11 cellular contexts compared by ENCODE assay signal in the genomic region with DNA sequence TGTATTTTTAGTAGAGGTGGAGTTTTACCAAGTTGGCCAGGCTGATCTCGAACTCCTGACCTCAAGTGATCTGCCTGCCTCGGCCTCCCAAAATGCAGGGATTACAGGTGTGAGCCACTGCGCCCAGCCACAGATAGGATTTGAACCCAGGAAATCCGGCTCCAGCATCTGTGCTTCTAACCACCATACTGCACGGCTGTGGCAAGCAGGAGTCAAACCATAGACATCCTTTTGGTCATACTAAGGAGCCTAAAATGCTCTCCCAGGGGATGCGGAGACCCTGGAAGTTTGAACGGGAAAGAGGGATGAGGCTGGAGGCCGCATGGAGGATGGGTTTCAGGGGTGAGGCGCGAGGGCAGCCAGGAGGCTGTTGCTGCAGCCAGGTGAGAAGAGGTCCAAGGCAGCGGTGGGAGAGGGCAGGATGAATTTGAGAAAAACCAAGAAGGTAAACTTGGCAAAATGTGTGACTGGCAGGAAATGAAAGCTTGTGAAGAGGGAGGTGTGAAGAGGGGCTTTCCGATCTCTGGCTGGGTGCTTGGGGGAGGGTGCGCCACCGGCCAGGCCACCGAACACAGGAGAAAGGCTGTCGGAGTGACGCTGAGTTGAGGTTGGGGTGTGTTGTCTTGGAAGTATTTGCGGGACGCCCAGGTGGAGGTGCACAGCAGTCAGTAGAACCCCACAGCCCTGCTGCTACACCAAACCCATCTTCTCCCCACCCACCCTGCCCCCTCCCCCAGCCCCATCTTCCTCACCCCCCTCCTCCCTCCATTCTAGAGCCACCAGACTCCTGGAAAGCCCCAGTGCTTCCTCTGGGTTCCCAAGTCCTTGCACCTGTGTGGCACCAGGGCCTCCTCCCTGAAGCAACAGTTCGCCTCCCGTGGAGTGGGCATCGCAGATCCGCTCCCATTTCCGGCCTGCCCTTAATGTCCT. TPM values are rescaled to one million over a fixed set of nuclear protein-coding genes. Genes with fewer than 3 reads are reported as not detected.
DNase-seq lines count a peak whose midpoint lies in the region; ATAC-seq and TF ChIP-seq lines count a peak whose summit lies in the region.
"Had no signal": no experiment of that assay in that cellular context is flagged by ENCODE, and none has a peak within 500 bp of the region (broad histone marks: within the 10 kb centered on the region; RNA-seq: fewer than 3 reads in every experiment).

No MANE protein-coding gene starts in this region.

- peak; percentile 58 for ATAC-seq in GM21825 (IDR thresholded peaks at IDR 0.05; ENCODE audit: unreplicated experiment)
- peak; percentile 90 for ATAC-seq in memory B cell (ENCODE audit: low read depth)

- H3K27ac ChIP-seq in colonic mucosa, result no peak overlapping the region
- no peak overlapping the region for H3K27ac ChIP-seq in mammary epithelial cell (ENCODE audit: insufficient read depth, low read depth, low read length)
- H3K27ac ChIP-seq: cardiac muscle cell, parathyroid adenoma, Peyer's patch had no signal

- H3K9me3 Mint-ChIP-seq in memory B cell, result peaks cover 7% of the 10 kb centered on the region
- peaks cover 2% of the 10 kb centered on the region for H3K9me3 Mint-ChIP-seq in glutamatergic neuron (ENCODE audit: unreplicated experiment)

- no peaks in the 10 kb centered on the region for H3K79me2 ChIP-seq in mammary epithelial cell (ENCODE audit: insufficient read depth, low read length)
- H3K79me2 ChIP-seq: parathyroid adenoma had no signal

- peak; percentile 14 for DNase-seq in CD1c-positive myeloid dendritic cell (ENCODE audit: extremely low spot score)
- DNase-seq in activated CD8-positive, alpha-beta memory T cell treated with anti-CD3 and anti-CD28 coated beads for 4 hours (ENCODE audit: low read depth in 2 of 2), result peak; percentile 33 to 49
- peak; percentile 58 to 61 for DNase-seq in memory B cell (ENCODE audit: low spot score in 2 of 2)
- DNase-seq in glutamatergic neuron, result no peak
- no peak for DNase-seq in colonic mucosa
- DNase-seq in mammary epithelial cell, result no peak
- no peak for DNase-seq in Ammon's horn (ENCODE audit: low spot score)

- peaks cover 2% of the 10 kb centered on the region for H3K36me3 Mint-ChIP-seq in memory B cell
- H3K36me3 Mint-ChIP-seq in glutamatergic neuron (ENCODE audit: unreplicated experiment), result no peaks in the 10 kb centered on the region

- TF ChIP-seq CTCF in glutamatergic neuron (IDR thresholded peaks at IDR 0.05; ENCODE audit: partially characterized antibody, unreplicated experiment) (no peak), colonic mucosa (IDR thresholded peaks at IDR 0.05) (no peak), mammary epithelial cell (conservative IDR thresholded peaks at IDR 0.05 in 1 of 2, IDR thresholded peaks at IDR 0.05 in 1 of 2; ENCODE audit: extremely low read depth in 1 of 2, insufficient read depth in 1 of 2, low read depth in 1 of 2, low read length in 2 of 2) (no peak)

- H3K27me3 Mint-ChIP-seq in memory B cell (peaks cover 29% of the 10 kb centered on the region), glutamatergic neuron (ENCODE audit: unreplicated experiment) (peaks cover 9% of the 10 kb centered on the region)

- peaks cover 25% of the 10 kb centered on the region for H3K4me1 Mint-ChIP-seq in memory B cell
- H3K4me1 Mint-ChIP-seq in glutamatergic neuron (ENCODE audit: low read depth, unreplicated experiment), result peaks cover 10% of the 10 kb centered on the region

- H3K4me3 Mint-ChIP-seq in memory B cell (peak overlapping the region; percentile 69), glutamatergic neuron (ENCODE audit: unreplicated experiment) (no peak overlapping the region)

- H3K4me1 ChIP-seq in colonic mucosa (no peaks in the 10 kb centered on the region), mammary epithelial cell (ENCODE audit: insufficient read depth, low read length) (peaks cover 35% of the 10 kb centered on the region)

- H3K27ac Mint-ChIP-seq in memory B cell (peak overlapping the region; percentile 78), glutamatergic neuron (ENCODE audit: unreplicated experiment) (no peak overlapping the region)

- WGBS in mammary epithelial cell (ENCODE audit: low coverage, missing lambda C conversion rate), result 94% methylated on average over 19 of the region's 24 CpGs

- no peak overlapping the region for H2AFZ ChIP-seq in mammary epithelial cell (ENCODE audit: low read depth, low read length)
- H2AFZ ChIP-seq: parathyroid adenoma had no signal

- no peaks in the 10 kb centered on the region for H3K9me3 ChIP-seq in colonic mucosa
- no peaks in the 10 kb centered on the region for H3K9me3 ChIP-seq in mammary epithelial cell (replicated peaks; ENCODE audit: insufficient read depth, low read length)
- H3K9me3 ChIP-seq: Peyer's patch had no signal

- in situ Hi-C loops in mammary epithelial cell (cut with MboI; ENCODE audit: low sequenced_read_pairs in 2 of 2), result loop anchor here (10.0 kb wide), 3 partner anchors 56 to 146 kb away; a partner anchor contains a TSS

- no TSS peak for BruUV-seq in mammary epithelial cell (replicated peaks; lab: Mats Ljungman, UMichigan)

- H3K27me3 ChIP-seq in colonic mucosa (no peaks in the 10 kb centered on the region), mammary epithelial cell (ENCODE audit: insufficient read depth, low read length) (no peaks in the 10 kb centered on the region)
- H3K27me3 ChIP-seq: Peyer's patch had no signal

- H3K36me3 ChIP-seq in colonic mucosa (no peaks in the 10 kb centered on the region), mammary epithelial cell (ENCODE audit: insufficient read depth, low read length) (no peaks in the 10 kb centered on the region)
- H3K36me3 ChIP-seq: cardiac muscle cell, Peyer's patch had no signal

- H3K9ac ChIP-seq in colonic mucosa (ENCODE audit: low read depth in 2 of 2, low read length in 2 of 2) (no peak overlapping the region), mammary epithelial cell (ENCODE audit: insufficient read depth, low read length) (no peak overlapping the region)
- H3K9ac ChIP-seq: parathyroid adenoma had no signal

- no peak overlapping the region for H3K4me2 ChIP-seq in mammary epithelial cell (ENCODE audit: insufficient read depth, low read depth, low read length)

- CTCF ChIA-PET in mammary epithelial cell (lab: Charles Lee; ENCODE audit: low non-redundant PET), result no interaction called here

- intact Hi-C loops in colonic mucosa (cut with DNase I), result loop anchor here (5.0 to 10.0 kb wide), 2 partner anchors 143 to 206 kb away; no protein-coding TSS in a partner anchor
- intact Hi-C loops in mammary epithelial cell (cut with micrococcal nuclease), result no loop called here

- H3K4me3 ChIP-seq in colonic mucosa, result no peak overlapping the region
- no peak overlapping the region for H3K4me3 ChIP-seq in mammary epithelial cell (replicated peaks in 1 of 3; ENCODE audit: insufficient read depth in 1 of 3, low read depth in 2 of 3, low read length in 3 of 3)
- H3K4me3 ChIP-seq: cardiac muscle cell, Peyer's patch had no signal

- no peaks in the 10 kb centered on the region for H4K20me1 ChIP-seq in mammary epithelial cell (ENCODE audit: insufficient read depth, low read length)

- dilution Hi-C loops in mammary epithelial cell (cut with HindIII; ENCODE audit: low sequenced_read_pairs), result no loop called here

RNA-seq across cellular contexts. Expression of a gene that starts 23.9 kb away (rescaled TPM):
- 1.7 TPM for total RNA-seq in glutamatergic neuron (ENCODE audit: unreplicated experiment)
- total RNA-seq in colonic mucosa, result 10 to 100 TPM; 27.9 to 46.0 TPM
- total RNA-seq in mammary epithelial cell, result 10 to 100 TPM; 23.2 to 28.6 TPM
- polyA plus RNA-seq in mammary epithelial cell, result 24.6 TPM
- polyA minus RNA-seq in mammary epithelial cell, result 57.9 TPM

RNA-seq across cellular contexts. Expression of a gene that starts 24.8 kb away (rescaled TPM):
- total RNA-seq in glutamatergic neuron (ENCODE audit: unreplicated experiment) (1.1 TPM), colonic mucosa (under 1 TPM; 0.20 to 0.37 TPM), mammary epithelial cell (1 to 10 TPM; 1.6 to 2.5 TPM)
- polyA plus RNA-seq in mammary epithelial cell, result 1.8 TPM
- polyA minus RNA-seq in mammary epithelial cell, result 4.4 TPM
- polyA plus RNA-seq: cardiac muscle cell had no signal

RNA-seq across cellular contexts. Expression of a gene that starts 58.8 kb away (rescaled TPM):
- total RNA-seq in glutamatergic neuron (ENCODE audit: unreplicated experiment) (2.0 TPM), colonic mucosa (1 to 10 TPM in 1 of 2 donors, under 1 TPM in 1; 0.77 to 1.1 TPM), mammary epithelial cell (1 to 10 TPM; 3.2 to 5.2 TPM)
- polyA plus RNA-seq in mammary epithelial cell, result 4.6 TPM
- 2.8 TPM for polyA minus RNA-seq in mammary epithelial cell
- total RNA-seq: cardiac muscle cell had no signal
- polyA plus RNA-seq: cardiac muscle cell had no signal

Comparison
In these comparisons a context has a peak if more than half of its experiments do, and no peak if none do; other contexts are left out.
1. DNase-seq: peak in CD1c-positive myeloid dendritic cell (single experiment), activated CD8-positive, alpha-beta memory T cell treated with anti-CD3 and anti-CD28 coated beads for 4 hours (2 of 2) and memory B cell (2 of 2); none in glutamatergic neuron (single experiment), colonic mucosa (single experiment), mammary epithelial cell (single experiment) and Ammon's horn (single experiment).